8 cellular contexts compared by ENCODE assay signal in the genomic region with DNA sequence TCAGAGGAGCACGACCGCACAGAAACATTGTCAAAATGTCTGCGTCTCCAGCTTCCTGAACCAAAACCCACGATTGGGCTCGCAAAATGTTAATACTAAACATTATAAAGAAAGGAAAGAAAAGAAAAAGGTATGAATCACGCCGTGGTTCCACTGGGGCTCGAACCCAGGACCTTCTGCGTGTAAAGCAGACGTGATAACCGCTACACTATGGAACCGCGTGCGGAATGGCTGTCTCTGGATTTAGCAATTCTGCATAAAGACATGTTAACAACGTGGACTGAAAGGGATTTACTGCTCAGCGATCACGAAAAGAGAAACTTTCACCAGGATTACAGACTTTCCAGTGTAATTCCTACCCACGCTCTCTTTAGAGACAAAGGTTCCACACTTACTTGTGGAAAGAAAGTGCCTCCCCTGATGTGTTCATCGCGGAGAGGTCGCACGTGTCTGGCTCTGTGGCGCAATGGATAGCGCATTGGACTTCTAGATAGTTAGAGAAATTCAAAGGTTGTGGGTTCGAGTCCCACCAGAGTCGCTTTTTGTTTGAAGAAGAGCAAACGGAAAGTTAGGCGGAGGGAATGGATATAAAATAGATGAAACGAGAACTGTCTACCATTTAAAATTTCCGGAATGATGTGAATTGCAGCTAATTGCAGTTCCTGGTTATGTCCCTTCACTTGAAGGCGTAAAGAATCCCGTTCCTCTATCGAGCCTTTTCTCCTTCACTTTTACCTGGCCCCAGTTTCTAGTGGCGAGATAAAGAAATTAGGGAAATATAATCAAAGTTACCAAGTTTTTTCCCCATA. TPM values are rescaled to one million over a fixed set of nuclear protein-coding genes. Genes with fewer than 3 reads are reported as not detected.
DNase-seq lines count a peak whose midpoint lies in the region; ATAC-seq, FAIRE-seq and TF ChIP-seq lines count a peak whose summit lies in the region.

No MANE protein-coding gene starts in this region.

- no peaks in the 10 kb centered on the region for H3K36me3 ChIP-seq in HepG2 (replicated peaks in 1 of 2; ENCODE audit: control insufficient read depth in 1 of 2, insufficient read depth in 2 of 2, low read length in 2 of 2)

- H4K20me1 ChIP-seq in HepG2 (ENCODE audit: insufficient read depth, low read length), result no peaks in the 10 kb centered on the region

- peaks cover 29% of the 10 kb centered on the region for H3K4me1 ChIP-seq in HepG2 (ENCODE audit: insufficient read depth, low read length)

- TF ChIP-seq EP300 in HepG2 (IDR thresholded peaks at IDR 0.05; ENCODE audit: low read depth in 2 of 2, low read length in 2 of 2), result 0 out of 4 replicates have a peak, but pooled peaks of 1 of the 2 experiments have one; percentile 25
- no peak for TF ChIP-seq EP300 in HepG2 (CRISPR knock-in tag; IDR thresholded peaks at IDR 0.05; ENCODE audit: borderline replicate concordance)

- H3K4me2 ChIP-seq in HepG2 (ENCODE audit: low read depth, low read length), result peak overlapping the region; percentile 84

- H3K4me3 Mint-ChIP-seq in activated CD4-positive, alpha-beta T cell treated with anti-CD3 and anti-CD28 coated beads for 36 hours, result peak overlapping the region; percentile 79

- H3K4me1 Mint-ChIP-seq in activated CD4-positive, alpha-beta T cell treated with anti-CD3 and anti-CD28 coated beads for 36 hours, result peaks cover 32% of the 10 kb centered on the region

- TF ChIP-seq RAD21 in HepG2 (CRISPR knock-in tag; IDR thresholded peaks at IDR 0.05), result no peak

- H3K9ac ChIP-seq in HepG2 (ENCODE audit: insufficient read depth, low read depth, low read length), result peak overlapping the region; percentile 64

- H3K4me3 ChIP-seq in coronary artery (peak overlapping the region; percentile 71), HepG2 (replicated peaks in 1 of 3; ENCODE audit: insufficient read depth in 1 of 3, low read depth in 2 of 3, low read length in 3 of 3) (peak overlapping the region; percentile 62 to 72 (median 72))

- in situ Hi-C loops in HepG2 (cut with HindIII; ENCODE audit: extremely low pct_ligation_motif_present, low pct_unique_long_range_greater_than_20kb), result no loop called here

- BruUV-seq in HepG2 (replicated peaks; lab: Mats Ljungman, UMichigan), result no TSS peak

- peaks cover 2% of the 10 kb centered on the region for H3K27me3 Mint-ChIP-seq in activated CD4-positive, alpha-beta T cell treated with anti-CD3 and anti-CD28 coated beads for 36 hours

- intact Hi-C loops in activated CD4-positive, alpha-beta T cell treated with anti-CD3 and anti-CD28 coated beads for 36 hours (cut with DNase I, micrococcal nuclease), result loop anchor here (1.0 to 10.0 kb wide), 10 partner anchors 9 to 1886 kb away; a partner anchor contains a TSS
- intact Hi-C loops in HepG2 (cut with micrococcal nuclease; ENCODE audit: unreplicated experiment), result loop anchor here (1.0 to 5.0 kb wide), 7 partner anchors 9 to 251 kb away; a partner anchor contains a TSS

- FAIRE-seq in HepG2 (lab: Jason Lieb, UNC), result no peak

- WGBS in HepG2 (ENCODE audit: low lambda C conversion rate), result 6% methylated on average over 33 of the region's 34 CpGs

- H3K27ac ChIP-seq in coronary artery (peak overlapping the region; percentile 68 to 88), HepG2 (ENCODE audit: extremely low read length, insufficient read depth, low read length) (peak overlapping the region; percentile 79)

- TF ChIP-seq POLR2A in HepG2 (IDR thresholded peaks at IDR 0.05; ENCODE audit: insufficient read depth in 1 of 2, low read depth in 2 of 2, low read length in 2 of 2), result no peak

- H3K79me2 ChIP-seq in HepG2 (ENCODE audit: insufficient read depth, low read length), result no peaks in the 10 kb centered on the region

- DNase-seq in activated gamma-delta T cell treated with Interleukin-2 at 50 U/mL for 16 hours (peak; percentile 65), activated gamma-delta T cell (lab: John Stamatoyannopoulos, UW) (no peak), NCI-H510A treated with DMSO at 0.1 percent for 48 hours (lab: John Stamatoyannopoulos, UW) (peak; percentile 86), coronary artery (ENCODE audit: low spot score) (peak; percentile 84), HepG2 (ENCODE audit: low spot score) (peak; percentile 89)
- DNase-seq in activated CD4-positive, alpha-beta T cell treated with anti-CD3 and anti-CD28 coated beads for 36 hours, result peak; percentile 89
- peak; percentile 76 for DNase-seq in stimulated activated CD4-positive, alpha-beta T cell treated with anti-CD3 and anti-CD28 coated beads, Interleukin-4, amount 100 ng/mL, for 1 hour

- peak overlapping the region; percentile 34 for H2AFZ ChIP-seq in HepG2 (ENCODE audit: low read length)

- H3K27me3 ChIP-seq in HepG2 (ENCODE audit: control insufficient read depth in 1 of 2, insufficient read depth in 2 of 2, low read length in 2 of 2), result no peaks in the 10 kb centered on the region; a peak in 2 of 5 replicates

- peak overlapping the region; percentile 96 for H3K27ac Mint-ChIP-seq in activated CD4-positive, alpha-beta T cell treated with anti-CD3 and anti-CD28 coated beads for 36 hours

- CTCF ChIA-PET in activated CD4-positive, alpha-beta T cell treated with anti-CD3 and anti-CD28 coated beads for 36 hours (lab: Charles Lee), result interaction anchor here (1.1 to 4.2 kb wide), 7 partner anchors 10 to 66 kb away, joined by 3 to 22 read pairs (median 5); no protein-coding TSS in a partner anchor
- CTCF ChIA-PET in HepG2 (lab: Yijun Ruan, JAX; ENCODE audit: low intra/inter-chr PET ratio, low total read pairs), result no interaction called here

- POLR2A ChIA-PET in activated CD4-positive, alpha-beta T cell treated with anti-CD3 and anti-CD28 coated beads for 36 hours (lab: Charles Lee), result interaction anchor here (1.5 kb wide), 1 partner anchor 10 kb away, joined by 4 read pairs; no protein-coding TSS in a partner anchor
- POLR2A ChIA-PET in HepG2 (lab: Yijun Ruan, JAX), result interaction anchor here (0.7 to 2.8 kb wide), 5 partner anchors 9 to 1799 kb away, joined by 4 to 15 read pairs (median 8); a partner anchor contains a TSS

- TF ChIP-seq CTCF in coronary artery (IDR thresholded peaks at IDR 0.05), result no peak
- no peak for TF ChIP-seq CTCF in HepG2 (CRISPR knock-in tag; IDR thresholded peaks at IDR 0.05)

- no peaks in the 10 kb centered on the region for H3K9me3 ChIP-seq in HepG2 (ENCODE audit: low read length)

- ATAC-seq in HG03196 (IDR thresholded peaks at IDR 0.05; ENCODE audit: unreplicated experiment) (peak; percentile 43), HepG2 (peak; percentile 39)
- peak; percentile 46 for ATAC-seq in activated CD4-positive, alpha-beta T cell treated with anti-CD3 and anti-CD28 coated beads for 36 hours

- no peaks in the 10 kb centered on the region for H3K9me3 Mint-ChIP-seq in activated CD4-positive, alpha-beta T cell treated with anti-CD3 and anti-CD28 coated beads for 36 hours (ENCODE audit: low read depth)

- H3K36me3 Mint-ChIP-seq in activated CD4-positive, alpha-beta T cell treated with anti-CD3 and anti-CD28 coated beads for 36 hours (ENCODE audit: low read depth), result peaks cover 3% of the 10 kb centered on the region

RNA-seq across cellular contexts. Expression of a gene that starts 39.7 kb away (rescaled TPM):
- total RNA-seq in activated CD4-positive, alpha-beta T cell treated with anti-CD3 and anti-CD28 coated beads for 36 hours, result not detected
- total RNA-seq in HepG2 (2016; rRNA removed; fragmentation: Illumina TruSeq; extraction: Trizol), result not detected in 2 replicates
- total RNA-seq in HepG2 (2016; cell fraction: cytosol; rRNA removed; fragmentation: Illumina TruSeq; extraction: Trizol; ENCODE audit: low read depth), result not detected in 2 replicates
- total RNA-seq in HepG2 (2016; cell fraction: insoluble cytoplasmic fraction; rRNA removed; fragmentation: Illumina TruSeq; extraction: Trizol), result not detected in 2 replicates
- total RNA-seq in HepG2 (2016; cell fraction: membrane; rRNA removed; fragmentation: Illumina TruSeq; extraction: Trizol), result not detected in 2 replicates
- not detected in 2 replicates for total RNA-seq in HepG2 (2016; cell fraction: nucleus; rRNA removed; fragmentation: Illumina TruSeq; extraction: Trizol)
- polyA plus RNA-seq in HepG2 (2011; rRNA removed), result not detected in 2 replicates
- polyA plus RNA-seq in HepG2 (2011; cell fraction: cytosol; rRNA removed), result not detected in 2 replicates
- polyA plus RNA-seq in HepG2 (2011; cell fraction: nucleus; rRNA removed), result not detected in 2 replicates
- not detected in 2 replicates for polyA plus RNA-seq in HepG2 (2012)
- polyA plus RNA-seq in HepG2 (2016; cell fraction: cytosol; fragmentation: Illumina TruSeq; extraction: Trizol; ENCODE audit: low read depth), result not detected in 2 replicates
- not detected in 2 replicates for polyA plus RNA-seq in HepG2 (2016; cell fraction: insoluble cytoplasmic fraction; fragmentation: Illumina TruSeq; extraction: Trizol; ENCODE audit: low read depth)
- not detected in 2 replicates for polyA plus RNA-seq in HepG2 (2016; cell fraction: membrane; fragmentation: Illumina TruSeq; extraction: Trizol; ENCODE audit: low read depth)
- not detected in 2 replicates for polyA plus RNA-seq in HepG2 (2016; cell fraction: nucleus; fragmentation: Illumina TruSeq; extraction: Trizol; ENCODE audit: insufficient read depth, low read depth)
- not detected in 2 replicates for polyA minus RNA-seq in HepG2 (2011; rRNA and poly(A)+ RNA removed; ENCODE audit: low replicate concordance)
- not detected in 2 replicates for polyA minus RNA-seq in HepG2 (2011; cell fraction: cytosol; rRNA and poly(A)+ RNA removed)
- not detected in 2 replicates for polyA minus RNA-seq in HepG2 (2011; cell fraction: nucleus; rRNA and poly(A)+ RNA removed)

RNA-seq across cellular contexts. Expression of a gene that starts 47.7 kb away (rescaled TPM):
- not detected for total RNA-seq in activated CD4-positive, alpha-beta T cell treated with anti-CD3 and anti-CD28 coated beads for 36 hours
- not detected in 2 replicates for total RNA-seq in HepG2 (2016; rRNA removed; fragmentation: Illumina TruSeq; extraction: Trizol)
- total RNA-seq in HepG2 (2016; cell fraction: cytosol; rRNA removed; fragmentation: Illumina TruSeq; extraction: Trizol; ENCODE audit: low read depth), result not detected in 2 replicates
- not detected in 2 replicates for total RNA-seq in HepG2 (2016; cell fraction: insoluble cytoplasmic fraction; rRNA removed; fragmentation: Illumina TruSeq; extraction: Trizol)
- total RNA-seq in HepG2 (2016; cell fraction: membrane; rRNA removed; fragmentation: Illumina TruSeq; extraction: Trizol), result not detected in 2 replicates
- total RNA-seq in HepG2 (2016; cell fraction: nucleus; rRNA removed; fragmentation: Illumina TruSeq; extraction: Trizol), result not detected in 2 replicates
- polyA plus RNA-seq in HepG2 (2011; rRNA removed), result not detected in 2 replicates
- polyA plus RNA-seq in HepG2 (2011; cell fraction: cytosol; rRNA removed), result not detected in 2 replicates
- polyA plus RNA-seq in HepG2 (2011; cell fraction: nucleus; rRNA removed), result not detected in 2 replicates
- not detected in 2 replicates for polyA plus RNA-seq in HepG2 (2012)
- not detected in 2 replicates for polyA plus RNA-seq in HepG2 (2016; cell fraction: cytosol; fragmentation: Illumina TruSeq; extraction: Trizol; ENCODE audit: low read depth)
- not detected in 2 replicates for polyA plus RNA-seq in HepG2 (2016; cell fraction: insoluble cytoplasmic fraction; fragmentation: Illumina TruSeq; extraction: Trizol; ENCODE audit: low read depth)
- not detected in 2 replicates for polyA plus RNA-seq in HepG2 (2016; cell fraction: membrane; fragmentation: Illumina TruSeq; extraction: Trizol; ENCODE audit: low read depth)
- not detected in 2 replicates for polyA plus RNA-seq in HepG2 (2016; cell fraction: nucleus; fragmentation: Illumina TruSeq; extraction: Trizol; ENCODE audit: insufficient read depth, low read depth)
- not detected in 2 replicates for polyA minus RNA-seq in HepG2 (2011; rRNA and poly(A)+ RNA removed; ENCODE audit: low replicate concordance)
- polyA minus RNA-seq in HepG2 (2011; cell fraction: cytosol; rRNA and poly(A)+ RNA removed), result not detected in 2 replicates
- not detected in 2 replicates for polyA minus RNA-seq in HepG2 (2011; cell fraction: nucleus; rRNA and poly(A)+ RNA removed)
